ENCODE assay signal across 20 cellular contexts in genomic region chr10:111578076-111578475, GRCh38.
DNase-seq lines count a peak whose midpoint lies in the region; ATAC-seq, FAIRE-seq and TF ChIP-seq lines count a peak whose summit lies in the region.
"Had no signal": no experiment of that assay in that cellular context is flagged by ENCODE, and none has a peak within 500 bp of the region (broad histone marks: within the 10 kb centered on the region; RNA-seq: fewer than 3 reads in every experiment).

No MANE protein-coding gene starts in this region.

- no peak overlapping the region for H3K4me3 Mint-ChIP-seq in nephron progenitor cell
- no peak overlapping the region for H3K4me3 Mint-ChIP-seq in CD8-positive, alpha-beta T cell

- H3K27ac ChIP-seq in spleen, result no peak overlapping the region
- no peak overlapping the region for H3K27ac ChIP-seq in CD8-positive, alpha-beta T cell (ENCODE audit: low read depth, low read length)
- H3K27ac ChIP-seq: C4-2B, RWPE1 had no signal

- no peak for TF ChIP-seq POLR2A in spleen (IDR thresholded peaks at IDR 0.05)

- TF ChIP-seq CTCF in bronchial epithelial cell (IDR thresholded peaks at IDR 0.05; ENCODE audit: insufficient read depth, low read length, severe bottlenecking) (no peak), nephron progenitor cell (IDR thresholded peaks at IDR 0.05) (no peak), spleen (IDR thresholded peaks at IDR 0.05 in 8 of 11, conservative IDR thresholded peaks at IDR 0.05 in 3 of 11) (no peak), mucosa of descending colon (IDR thresholded peaks at IDR 0.05) (no peak)
- no peak for TF ChIP-seq CTCF in CD8-positive, alpha-beta T cell (IDR thresholded peaks at IDR 0.05)

- H3K27me3 ChIP-seq in bronchial epithelial cell (ENCODE audit: control insufficient read depth, insufficient read depth, low read length) (no peaks in the 10 kb centered on the region), spleen (replicated peaks in 1 of 7) (no peaks in the 10 kb centered on the region)
- H3K27me3 ChIP-seq in CD8-positive, alpha-beta T cell (ENCODE audit: insufficient read depth, low read length), result no peaks in the 10 kb centered on the region

- POLR2A ChIA-PET in CD8-positive, alpha-beta T cell (lab: Charles Lee), result no interaction called here

- FAIRE-seq in bronchial epithelial cell (lab: Jason Lieb, UNC), result peak; percentile 36
- FAIRE-seq: A204.1, GM19239 had no signal

- H3K27me3 Mint-ChIP-seq in nephron progenitor cell (ENCODE audit: low read depth, poor library complexity), result peaks cover 12% of the 10 kb centered on the region
- peaks cover 9% of the 10 kb centered on the region for H3K27me3 Mint-ChIP-seq in CD8-positive, alpha-beta T cell (ENCODE audit: low read depth)

- no peak overlapping the region for H3K27ac Mint-ChIP-seq in nephron progenitor cell
- H3K27ac Mint-ChIP-seq in CD8-positive, alpha-beta T cell, result no peak overlapping the region

- ATAC-seq in CD8-positive, alpha-beta T cell, result no peak
- ATAC-seq in SK-N-SH treated with all-trans-retinoic acid at 6 μM for 48 hours (no peak), mucosa of descending colon (no peak)
- ATAC-seq: HCT116 had no signal

- H3K4me3 ChIP-seq in bronchial epithelial cell (ENCODE audit: low read depth, low read length) (no peak overlapping the region), spleen (no peak overlapping the region), mucosa of descending colon (no peak overlapping the region)
- no peak overlapping the region for H3K4me3 ChIP-seq in CD8-positive, alpha-beta T cell (ENCODE audit: low read depth, low read length)

- DNase-seq in AG20443 (ENCODE audit: low spot score), result peak; percentile 29
- DNase-seq in HK-2 (ENCODE audit: unreplicated experiment), result peak; percentile 11
- no peak for DNase-seq in bronchial epithelial cell (ENCODE audit: low read depth)
- peak; percentile 8 for DNase-seq in nephron progenitor cell
- no peak for DNase-seq in spleen
- no peak for DNase-seq in CD8-positive, alpha-beta T cell
- no peak for DNase-seq in mucosa of descending colon
- DNase-seq: DMS 273 treated with DMSO at 0.1 percent for 48 hours, GDM1, GOT3, NCI-H1105, NCI-H2081, NCI-H524, SIG-M5 had no signal

- intact Hi-C loops in spleen (cut with DNase I; ENCODE audit: low total_unique reads), result no loop called here
- intact Hi-C loops in CD8-positive, alpha-beta T cell (cut with DNase I, micrococcal nuclease), result no loop called here
- intact Hi-C loops in mucosa of descending colon (cut with DNase I, micrococcal nuclease), result no loop called here

- peaks cover 10% of the 10 kb centered on the region for H3K9me3 Mint-ChIP-seq in nephron progenitor cell
- H3K9me3 Mint-ChIP-seq in CD8-positive, alpha-beta T cell, result no peaks in the 10 kb centered on the region

- H3K9me3 ChIP-seq in spleen (peaks cover 0 to 9% (median 7%) of the 10 kb centered on the region in 8 donors), mucosa of descending colon (no peaks in the 10 kb centered on the region)
- H3K9me3 ChIP-seq in CD8-positive, alpha-beta T cell (ENCODE audit: low read length), result no peaks in the 10 kb centered on the region

- H3K4me1 ChIP-seq in spleen (no peaks in the 10 kb centered on the region), mucosa of descending colon (ENCODE audit: low read depth) (no peaks in the 10 kb centered on the region)
- H3K4me1 ChIP-seq in CD8-positive, alpha-beta T cell (ENCODE audit: insufficient read depth, low read length), result no peaks in the 10 kb centered on the region

- H3K36me3 ChIP-seq in bronchial epithelial cell (ENCODE audit: control insufficient read depth, insufficient read depth, low read length), result no peaks in the 10 kb centered on the region
- H3K36me3 ChIP-seq in spleen, result no peaks in the 10 kb centered on the region
- H3K36me3 ChIP-seq in CD8-positive, alpha-beta T cell (ENCODE audit: insufficient read depth, low read length), result no peaks in the 10 kb centered on the region
- no peaks in the 10 kb centered on the region for H3K36me3 ChIP-seq in mucosa of descending colon (ENCODE audit: low read depth)

- no peaks in the 10 kb centered on the region for H3K36me3 Mint-ChIP-seq in nephron progenitor cell (ENCODE audit: low read depth)
- H3K36me3 Mint-ChIP-seq in CD8-positive, alpha-beta T cell, result no peaks in the 10 kb centered on the region

- CTCF ChIA-PET in CD8-positive, alpha-beta T cell (lab: Charles Lee), result interaction anchor here (1.3 kb wide), 1 partner anchor 21 kb away, joined by 3 read pairs; no protein-coding TSS in a partner anchor

- peaks cover 4% of the 10 kb centered on the region for H3K4me1 Mint-ChIP-seq in nephron progenitor cell
- H3K4me1 Mint-ChIP-seq in CD8-positive, alpha-beta T cell (ENCODE audit: low read depth), result no peaks in the 10 kb centered on the region

- WGBS in spleen, 5 donors, result 21 to 57% (median 44%) methylated on average over 2 to 3 of the region's 3 CpGs

TF ChIP-seq in SK-N-SH treated with all-trans-retinoic acid at 6 μM for 48 hours, 23 proteins besides CTCF, POLR2A, EP300 and RAD21:
- no peak for TF ChIP-seq TCF4 (CRISPR knock-in tag; IDR thresholded peaks at IDR 0.05; ENCODE audit: borderline replicate concordance)
- TF ChIP-seq TSHZ2 (CRISPR knock-in tag; IDR thresholded peaks at IDR 0.05), result no peak
- TF ChIP-seq BACH2 (CRISPR knock-in tag; IDR thresholded peaks at IDR 0.05; ENCODE audit: borderline replicate concordance), result no peak
- TF ChIP-seq CSRNP3 (CRISPR knock-in tag; IDR thresholded peaks at IDR 0.05), result no peak
- no peak for TF ChIP-seq ZFP30 (CRISPR knock-in tag; IDR thresholded peaks at IDR 0.05)
- TF ChIP-seq, protein P1, sequence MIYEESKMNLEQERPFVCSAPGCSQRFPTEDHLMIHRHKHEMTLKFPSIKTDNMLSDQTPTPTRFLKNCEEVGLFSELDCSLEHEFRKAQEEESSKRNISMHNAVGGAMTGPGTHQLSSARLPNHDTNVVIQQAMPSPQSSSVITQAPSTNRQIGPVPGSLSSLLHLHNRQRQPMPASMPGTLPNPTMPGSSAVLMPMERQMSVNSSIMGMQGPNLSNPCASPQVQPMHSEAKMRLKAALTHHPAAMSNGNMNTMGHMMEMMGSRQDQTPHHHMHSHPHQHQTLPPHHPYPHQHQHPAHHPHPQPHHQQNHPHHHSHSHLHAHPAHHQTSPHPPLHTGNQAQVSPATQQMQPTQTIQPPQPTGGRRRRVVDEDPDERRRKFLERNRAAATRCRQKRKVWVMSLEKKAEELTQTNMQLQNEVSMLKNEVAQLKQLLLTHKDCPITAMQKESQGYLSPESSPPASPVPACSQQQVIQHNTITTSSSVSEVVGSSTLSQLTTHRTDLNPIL (CRISPR knock-in tag; IDR thresholded peaks at IDR 0.05; ENCODE audit: low read depth), result no peak
- no peak for TF ChIP-seq ZNF8 (CRISPR knock-in tag; IDR thresholded peaks at IDR 0.05)

Comparison
In these comparisons a context has a peak if more than half of its experiments do, and no peak if none do; other contexts are left out.
1. DNase-seq: peak in AG20443 (single experiment), HK-2 (single experiment) and nephron progenitor cell (single experiment); none in bronchial epithelial cell (single experiment), spleen (single experiment), CD8-positive, alpha-beta T cell (0 of 7) and mucosa of descending colon (0 of 3).